11 cellular contexts compared by ENCODE assay signal in the genomic region with DNA sequence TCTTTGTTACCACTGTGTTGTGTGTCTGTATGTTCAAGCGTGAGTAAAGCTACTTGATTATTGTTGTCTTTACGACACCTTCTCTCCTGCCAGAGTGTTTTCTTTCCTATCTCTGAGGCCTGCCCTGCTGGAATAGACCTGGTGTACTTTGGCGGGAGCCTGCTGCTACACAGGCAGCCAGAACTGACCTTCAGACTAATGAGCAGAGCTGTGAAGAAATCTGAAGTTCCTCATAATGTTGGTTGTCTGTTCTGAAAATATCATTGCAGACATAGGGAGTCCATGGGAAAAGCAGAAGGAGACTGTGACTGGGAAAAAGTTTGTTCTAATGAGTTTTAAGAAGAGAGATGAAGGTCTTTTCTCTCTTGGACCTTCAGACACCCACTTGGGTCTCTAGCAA. TPM values are rescaled to one million over a fixed set of nuclear protein-coding genes. Genes with fewer than 3 reads are reported as not detected.
A peak's percentile ranks its signal among the peaks of the same experiment; 100 is the strongest.
DNase-seq lines count a peak whose midpoint lies in the region; ATAC-seq, FAIRE-seq and TF ChIP-seq lines count a peak whose summit lies in the region.
"Had no signal": no experiment of that assay in that cellular context is flagged by ENCODE, and none has a peak within 500 bp of the region (broad histone marks: within the 10 kb centered on the region; RNA-seq: fewer than 3 reads in every experiment).

No MANE protein-coding gene starts in this region.

- peaks cover 3% of the 10 kb centered on the region for H3K27me3 Mint-ChIP-seq in GM23338 (ENCODE audit: insufficient read depth, low read depth, poor library complexity)

- H2AFZ ChIP-seq in GM23338 = no peak overlapping the region
- H2AFZ ChIP-seq: neural progenitor cell had no signal

- 26 to 31% methylated on average over 3 of the region's 3 CpGs for WGBS in pancreas, 2 donors

- intact Hi-C loops in left cardiac atrium (cut with DNase I) (no loop called here), pancreas (cut with DNase I) (no loop called here)

- peaks cover 11% of the 10 kb centered on the region; the same call in 2 of the 3 replicates for H3K4me1 Mint-ChIP-seq in GM23338

- H3K36me3 ChIP-seq in GM23338 (ENCODE audit: insufficient read depth) = peaks cover 11% of the 10 kb centered on the region; the same call in 1 of the 2 replicates
- H3K36me3 ChIP-seq in pancreas = peaks cover 0 to 13% (median 0%) of the 10 kb centered on the region in 3 donors
- H3K36me3 ChIP-seq: neural progenitor cell had no signal

- peaks cover 20% of the 10 kb centered on the region for H3K36me3 Mint-ChIP-seq in GM23338 (ENCODE audit: low read depth)

- H3K4me1 ChIP-seq in GM23338 (ENCODE audit: insufficient read depth) (peaks cover 6% of the 10 kb centered on the region; the same call in 1 of the 2 replicates), pancreas (peaks cover 11 to 14% (median 14%) of the 10 kb centered on the region in 3 donors)
- H3K4me1 ChIP-seq: neural progenitor cell had no signal

- no peak overlapping the region for H3K4me2 ChIP-seq in GM23338
- H3K4me2 ChIP-seq: neural progenitor cell had no signal

- H3K27me3 ChIP-seq in GM23338 (ENCODE audit: insufficient read depth) (no peaks in the 10 kb centered on the region), pancreas (no peaks in the 10 kb centered on the region)
- H3K27me3 ChIP-seq: neural progenitor cell had no signal

- peak overlapping the region; percentile 44; the same call in 1 of the 2 replicates for H3K27ac Mint-ChIP-seq in GM23338

- no peaks in the 10 kb centered on the region for H3K9me2 ChIP-seq in GM23338 (ENCODE audit: insufficient read depth)

- no peak for ATAC-seq in GM23338
- peak; percentile 80 to 87 for ATAC-seq in left cardiac atrium
- ATAC-seq in pancreas = peak; percentile 87 to 98 (median 94)
- ATAC-seq in GM19328 (IDR thresholded peaks at IDR 0.05; ENCODE audit: unreplicated experiment) = no peak

- TF ChIP-seq CTCF in GM23338 (conservative IDR thresholded peaks at IDR 0.05; ENCODE audit: low read depth in 2 of 2) (no peak), pancreas (IDR thresholded peaks at IDR 0.05) (no peak)

- H3K79me2 ChIP-seq in GM23338 (replicated peaks; ENCODE audit: insufficient read depth) = peaks cover 60% of the 10 kb centered on the region

- no peak overlapping the region for H3K4me3 ChIP-seq in GM23338
- H3K4me3 ChIP-seq in pancreas = no peak overlapping the region
- H3K4me3 ChIP-seq: neural progenitor cell had no signal

- no peak for TF ChIP-seq POLR2A in GM12891 (IDR thresholded peaks at IDR 0.05; ENCODE audit: low read depth, low read length)

- H4K20me1 ChIP-seq in GM23338 (replicated peaks; ENCODE audit: insufficient read depth) = no peaks in the 10 kb centered on the region; the same call in none of the 2 replicates

- H3F3A ChIP-seq in GM23338 (replicated peaks; ENCODE audit: low read depth) = no peaks in the 10 kb centered on the region

- H3K9me3 Mint-ChIP-seq in GM23338 = no peaks in the 10 kb centered on the region
- H3K9me3 Mint-ChIP-seq: neural progenitor cell had no signal

- H3K4me3 Mint-ChIP-seq in GM23338 = no peak overlapping the region
- H3K4me3 Mint-ChIP-seq: neural progenitor cell had no signal

- H3K9me3 ChIP-seq in pancreas = no peaks in the 10 kb centered on the region

- DNase-seq in GM23338 (ENCODE audit: low spot score) = no peak
- peak; percentile 90 for DNase-seq in SKM-1 treated with dmso at 0.1 percent for 144 hours (lab: John Stamatoyannopoulos, UW; ENCODE audit: unreplicated experiment)
- DNase-seq in left cardiac atrium = no peak
- DNase-seq in pancreas = peak in 3 of 6 donors; percentile 44 to 49 (median 45)
- no peak for DNase-seq in superior temporal gyrus (ENCODE audit: extremely low spot score)
- no peak for DNase-seq in GM12891 (ENCODE audit: insufficient read length, low spot score)
- DNase-seq in NCI-H510A (lab: John Stamatoyannopoulos, UW) = no peak
- DNase-seq: activated CD4-positive, alpha-beta T cell treated with anti-CD3 and anti-CD28 coated beads, Interleukin-2, amount 50 U/mL, for 4 hours; NCI-H2171 had no signal

- H3K27ac ChIP-seq in GM23338 (ENCODE audit: low read depth) (peak overlapping the region; percentile 39; the same call in 1 of the 2 replicates), pancreas (peak overlapping the region in 2 of 4 donors; percentile 5 to 33)
- H3K27ac ChIP-seq: neural progenitor cell had no signal

- FAIRE-seq in pancreas (lab: Jason Lieb, UNC) (no peak), GM12891 (lab: Jason Lieb, UNC) (no peak)

TF ChIP-seq in GM23338, 12 proteins besides CTCF, POLR2A, EP300 and RAD21 (continues in another document):
- TF ChIP-seq ETS1 (IDR thresholded peaks at IDR 0.05) (no peak), EZH2phosphoT487 (IDR thresholded peaks at IDR 0.05; ENCODE audit: unreplicated experiment) (no peak), POLR2AphosphoS5 (IDR thresholded peaks at IDR 0.05; ENCODE audit: low read depth) (no peak)

TF ChIP-seq in GM12891, 5 proteins besides CTCF, POLR2A, EP300 and RAD21:
- TF ChIP-seq POLR2AphosphoS5 (IDR thresholded peaks at IDR 0.05; ENCODE audit: low read depth, low read length) = no peak
- no peak for TF ChIP-seq PAX5 (IDR thresholded peaks at IDR 0.05; ENCODE audit: insufficient read depth, low read length, severe bottlenecking)
- TF ChIP-seq TAF1 (IDR thresholded peaks at IDR 0.05; ENCODE audit: low read depth, low read length) = no peak
- TF ChIP-seq SPI1 (IDR thresholded peaks at IDR 0.05; ENCODE audit: low read depth, low read length) = no peak
- no peak for TF ChIP-seq POU2F2 (IDR thresholded peaks at IDR 0.05; ENCODE audit: low read depth, low read length)

RNA-seq across cellular contexts. Expression of gene RHOT1, which starts 9.8 kb away (rescaled TPM):
- total RNA-seq in GM23338 (2014; rRNA removed; shearing (Covaris generic)) = 51.4 and 53.5 TPM in 2 replicates
- polyA plus RNA-seq in GM23338 (2016; fragmentation: Nextera tagmentation; extraction: Ambion mirVana) (38.8 and 40.8 TPM in 2 replicates), pancreas (10 to 100 TPM; 22.8 to 26.7 TPM)
- total RNA-seq in left cardiac atrium (10 to 100 TPM; 47.2 to 48.9 TPM), pancreas (10 to 100 TPM; 11.6 to 19.2 (median 14.4) TPM)
- polyA plus RNA-seq in GM12891 (2012; ENCODE audit: low read depth, missing spikeins) = 11.7 TPM

Comparison
In these comparisons a context has a peak if more than half of its experiments do, and no peak if none do; other contexts are left out.
1. ATAC-seq: peak in left cardiac atrium (2 of 2) and pancreas (4 of 4); none in GM23338 (single experiment) and GM19328 (single experiment).